11 cellular contexts compared by ENCODE assay signal in the genomic region with DNA sequence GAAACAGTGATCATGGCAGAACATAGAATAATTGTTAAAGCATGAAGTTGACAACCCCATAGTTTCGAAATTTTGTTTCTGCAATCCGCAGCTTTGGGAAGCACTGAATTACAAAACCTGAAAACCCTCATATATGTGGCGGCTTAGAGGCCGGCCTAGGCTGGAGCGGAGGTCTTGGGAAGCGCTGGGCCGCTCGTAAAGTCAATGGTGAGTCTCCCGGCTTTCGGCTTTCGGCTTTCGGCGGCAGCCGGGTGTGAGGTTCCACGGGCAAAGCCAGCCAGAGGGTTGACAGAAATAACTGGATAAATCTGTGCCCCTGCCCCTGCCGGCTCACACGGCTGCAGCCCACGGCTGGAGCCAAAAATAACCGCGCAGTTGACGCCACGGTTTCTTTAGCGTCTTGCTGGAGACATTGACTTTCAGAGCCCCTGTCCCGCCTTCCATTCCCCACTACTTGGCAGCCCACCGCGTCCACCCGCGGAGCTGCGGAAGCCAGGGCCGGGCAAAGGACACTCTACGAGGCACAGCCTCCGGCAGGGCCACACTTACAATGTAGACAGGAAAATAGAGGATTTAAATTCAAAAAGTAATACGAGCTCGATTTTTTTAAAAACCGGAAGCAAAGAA. TPM values are rescaled to one million over a fixed set of nuclear protein-coding genes. Genes with fewer than 3 reads are reported as not detected.
DNase-seq lines count a peak whose midpoint lies in the region; ATAC-seq and TF ChIP-seq lines count a peak whose summit lies in the region.
"Had no signal": no experiment of that assay in that cellular context is flagged by ENCODE, and none has a peak within 500 bp of the region (broad histone marks: within the 10 kb centered on the region; RNA-seq: fewer than 3 reads in every experiment).

No MANE protein-coding gene starts in this region.

- no peaks in the 10 kb centered on the region for H3K9me3 Mint-ChIP-seq in WTC11
- H3K9me3 Mint-ChIP-seq in osteocyte (ENCODE audit: unreplicated experiment) = no peaks in the 10 kb centered on the region

- CTCF ChIA-PET in IMR-90 (lab: Yijun Ruan, JAX) = no interaction called here
- CTCF ChIA-PET in WTC11 (lab: Charles Lee) = interaction anchor here (0.8 to 2.2 kb wide), 5 partner anchors 10 to 53 kb away, joined by 3 to 15 read pairs (median 8); no protein-coding TSS in a partner anchor

- H2BK20ac ChIP-seq in IMR-90 (ENCODE audit: low read depth, low read length) = no peak overlapping the region

- no peak overlapping the region for H3K18ac ChIP-seq in IMR-90 (ENCODE audit: low read depth, low read length)

- H3K56ac ChIP-seq in IMR-90 (ENCODE audit: extremely low read depth, insufficient read depth, low read length) = no peak overlapping the region

- no peak overlapping the region for H2BK120ac ChIP-seq in IMR-90 (ENCODE audit: low read depth, low read length)

- in situ Hi-C loops in IMR-90 (cut with MboI; ENCODE audit: low sequenced_read_pairs) = no loop called here

- intact Hi-C loops in IMR-90 (cut with micrococcal nuclease) = no loop called here

- H3K4ac ChIP-seq in IMR-90 (ENCODE audit: low read depth, low read length) = no peak overlapping the region

- H3K14ac ChIP-seq in IMR-90 (replicated peaks; ENCODE audit: low read depth, low read length) = no peak overlapping the region

- H3K4me2 ChIP-seq in IMR-90 (ENCODE audit: low read depth, low read length) (peak overlapping the region; percentile 67), fibroblast of lung (ENCODE audit: extremely low read depth, insufficient read depth, low read length) (peak overlapping the region; percentile 28)

- TF ChIP-seq RAD21 in IMR-90 (IDR thresholded peaks at IDR 0.05; ENCODE audit: low read length) = no peak

- POLR2A ChIA-PET in IMR-90 (lab: Charles Lee; ENCODE audit: unreplicated experiment) (no interaction called here), WTC11 (lab: Charles Lee) (no interaction called here)

- no peak overlapping the region for H2BK5ac ChIP-seq in IMR-90 (ENCODE audit: low read depth, low read length, poor library complexity, severe bottlenecking)

- no peak overlapping the region for H2AK5ac ChIP-seq in IMR-90 (ENCODE audit: low read depth, low read length)

- H3K79me1 ChIP-seq in IMR-90 (ENCODE audit: low read depth in 1 of 2, low read length in 2 of 2) = peaks cover 2 to 4% of the 10 kb centered on the region in 2 experiments; a peak in 1 of 4 replicates

- H3K4me1 ChIP-seq in IMR-90 (ENCODE audit: control insufficient read depth, insufficient read depth, low read length) = no peaks in the 10 kb centered on the region
- no peaks in the 10 kb centered on the region for H3K4me1 ChIP-seq in fibroblast of lung (ENCODE audit: control insufficient read depth, extremely low read depth, insufficient read depth, low read length)

- H3K27ac Mint-ChIP-seq in WTC11 (no peak overlapping the region), osteocyte (ENCODE audit: unreplicated experiment) (peak overlapping the region; percentile 99)

- no peak overlapping the region for H2AK9ac ChIP-seq in IMR-90 (replicated peaks; ENCODE audit: low read depth, low read length, poor library complexity)

- TF ChIP-seq POLR2A in IMR-90 (IDR thresholded peaks at IDR 0.05; ENCODE audit: low read depth, low read length) = no peak

- H3K27me3 ChIP-seq in IMR-90 (ENCODE audit: control insufficient read depth, insufficient read depth, low read length) (peaks cover 8% of the 10 kb centered on the region), fibroblast of lung (ENCODE audit: control insufficient read depth, insufficient read depth, low read length) (no peaks in the 10 kb centered on the region)

- peak overlapping the region; percentile 18 for H2AFZ ChIP-seq in IMR-90 (replicated peaks; ENCODE audit: low read length, poor library complexity)
- H2AFZ ChIP-seq in fibroblast of lung (ENCODE audit: low read length) = peak overlapping the region; percentile 5

- H3K9me3 ChIP-seq in IMR-90 (ENCODE audit: control insufficient read depth, insufficient read depth, low read length) (no peaks in the 10 kb centered on the region), fibroblast of lung (ENCODE audit: control insufficient read depth, insufficient read depth, low read depth, low read length) (no peaks in the 10 kb centered on the region)
- H3K9me3 ChIP-seq: neutrophil had no signal

- no peaks in the 10 kb centered on the region for H3K36me3 Mint-ChIP-seq in WTC11
- H3K36me3 Mint-ChIP-seq in osteocyte (ENCODE audit: unreplicated experiment) = no peaks in the 10 kb centered on the region

- H3K4me1 Mint-ChIP-seq in WTC11 (peaks cover 32% of the 10 kb centered on the region), osteocyte (ENCODE audit: unreplicated experiment) (peaks cover 27% of the 10 kb centered on the region)

- H4K91ac ChIP-seq in IMR-90 (ENCODE audit: insufficient read depth, low read depth, low read length) = no peak overlapping the region

- H3K27me3 Mint-ChIP-seq in WTC11 (ENCODE audit: low read depth) = peaks cover 100% of the 10 kb centered on the region
- H3K27me3 Mint-ChIP-seq in osteocyte (ENCODE audit: unreplicated experiment) = no peaks in the 10 kb centered on the region

- WGBS in IMR-90 (ENCODE audit: extremely low coverage in 2 of 2, insufficient read length in 1 of 2), 2 experiments = 44% methylated on average over 9 of the region's 35 CpGs; no CpG with 5 or more reads in 1 of the 2 experiments

- H3K4me3 Mint-ChIP-seq in WTC11 (peak overlapping the region; percentile 57), osteocyte (ENCODE audit: unreplicated experiment) (peak overlapping the region; percentile 93)

- no peaks in the 10 kb centered on the region for H3K9me1 ChIP-seq in IMR-90 (ENCODE audit: insufficient read depth, low read length)

- H3K4me3 ChIP-seq in IMR-90 (ENCODE audit: insufficient read depth, low read depth, low read length) (no peak overlapping the region), fibroblast of lung (replicated peaks in 1 of 4; ENCODE audit: control extremely low read depth in 1 of 4, insufficient read depth in 1 of 4, low read depth in 3 of 4, low read length in 4 of 4) (peak overlapping the region in 2 of 4 experiments; percentile 15 to 47)

- H3K23ac ChIP-seq in IMR-90 (ENCODE audit: low read depth, low read length) = no peak overlapping the region

- H3K36me3 ChIP-seq in IMR-90 (ENCODE audit: control insufficient read depth, insufficient read depth, low read length) (no peaks in the 10 kb centered on the region; the same call in 1 of the 2 replicates), fibroblast of lung (ENCODE audit: control insufficient read depth, insufficient read depth, low read length) (no peaks in the 10 kb centered on the region)
- H3K36me3 ChIP-seq: neutrophil had no signal

- no peak for DNase-seq in IMR-90
- DNase-seq in WTC11 (ENCODE audit: low spot score) = no peak
- DNase-seq in fibroblast of lung (ENCODE audit: low read depth in 2 of 2) = peak; percentile 15 to 45
- peak; percentile 81 for DNase-seq in osteocyte (ENCODE audit: extremely low spot score, unreplicated experiment)
- DNase-seq in SK-N-DZ (ENCODE audit: low spot score) = no peak
- DNase-seq in medulla oblongata (ENCODE audit: extremely low spot score) = no peak
- DNase-seq in D341Med (ENCODE audit: low spot score) = no peak
- DNase-seq: activated CD4-positive, CD25-positive, alpha-beta regulatory T cell treated with anti-CD3 and anti-CD28 coated beads, Interleukin-2, amount 50 U/mL, for 72 hours; NCI-H524 had no signal

- H3K27ac ChIP-seq in IMR-90 (ENCODE audit: insufficient read depth, low read length) (no peak overlapping the region), fibroblast of lung (ENCODE audit: insufficient read depth, low read length) (no peak overlapping the region)
- H3K27ac ChIP-seq: neutrophil had no signal

- H4K20me1 ChIP-seq in IMR-90 (ENCODE audit: insufficient read depth, low read length) = no peaks in the 10 kb centered on the region; the same call in 1 of the 2 replicates
- H4K20me1 ChIP-seq in fibroblast of lung (ENCODE audit: control insufficient read depth, extremely low read depth, insufficient read depth, low read length) = no peaks in the 10 kb centered on the region

- H4K8ac ChIP-seq in IMR-90 (ENCODE audit: low read depth in 2 of 2, low read length in 2 of 2) = no peak overlapping the region

- no peak overlapping the region for H4K5ac ChIP-seq in IMR-90 (ENCODE audit: low read depth, low read length)

- H3K9ac ChIP-seq in IMR-90 (ENCODE audit: low read depth, low read length) (peak overlapping the region; percentile 10; the same call in 1 of the 2 replicates), fibroblast of lung (ENCODE audit: insufficient read depth, low read length) (no peak overlapping the region)

- ATAC-seq in IMR-90 (ENCODE audit: low read depth) (peak; percentile 37), WTC11 (peak; percentile 10; the same call in 1 of the 2 replicates), GM21423 (IDR thresholded peaks at IDR 0.05; ENCODE audit: unreplicated experiment) (no peak)

- H2BK15ac ChIP-seq in IMR-90 (ENCODE audit: low read depth, low read length) = no peak overlapping the region

- TF ChIP-seq CTCF in IMR-90 (conservative IDR thresholded peaks at IDR 0.05; ENCODE audit: low read depth, low read length) (no peak), WTC11 (IDR thresholded peaks at IDR 0.05) (no peak), fibroblast of lung (conservative IDR thresholded peaks at IDR 0.05 in 1 of 2, IDR thresholded peaks at IDR 0.05 in 1 of 2; ENCODE audit: low read depth in 1 of 2, low read length in 2 of 2) (no peak), osteocyte (IDR thresholded peaks at IDR 0.05) (no peak)

- H3K79me2 ChIP-seq in fibroblast of lung (ENCODE audit: control insufficient read depth, insufficient read depth, low read length) = no peaks in the 10 kb centered on the region

- BruUV-seq in IMR-90 (replicated peaks; lab: Mats Ljungman, UMichigan) = no TSS peak

- dilution Hi-C loops in IMR-90 (cut with HindIII; ENCODE audit: low sequenced_read_pairs, unreplicated experiment) = no loop called here

RNA-seq across cellular contexts. Expression of gene VAX2, which starts 6.9 kb away (rescaled TPM):
- total RNA-seq in IMR-90 (2012; rRNA removed) (0.36 and 0.56 TPM in 2 replicates), WTC11 (2021) (not detected in 3 replicates), fibroblast of lung (1.8 and 2.0 TPM in 2 replicates), osteocyte (5.9 and 8.3 TPM in 2 replicates)
- polyA plus RNA-seq in IMR-90 (2012; rRNA removed) (1.5 and 2.4 TPM in 2 replicates), fibroblast of lung (0.85 and 0.94 TPM in 2 replicates)
- polyA plus RNA-seq in IMR-90 (2012; cell fraction: cytosol; rRNA removed) = 3.2 and 3.5 TPM in 2 replicates
- 6.0 and 12.7 TPM in 2 replicates for polyA plus RNA-seq in IMR-90 (2012; cell fraction: nucleus; rRNA removed; ENCODE audit: low replicate concordance)
- polyA plus RNA-seq in fibroblast of lung (2012) = 2.1 and 2.8 TPM in 2 replicates
- polyA minus RNA-seq in fibroblast of lung (ENCODE audit: low replicate concordance) = 0.48 and 0.75 TPM in 2 replicates
- polyA plus RNA-seq in SK-N-DZ (2014; cell fraction: cytosol; rRNA removed) = 9.4 and 12.9 TPM in 2 replicates
- 16.6 and 16.8 TPM in 2 replicates for polyA plus RNA-seq in SK-N-DZ (2014; cell fraction: nucleus; rRNA removed)

RNA-seq across cellular contexts. Expression of gene ATP6V1B1, which starts 28.5 kb away (rescaled TPM):
- total RNA-seq in IMR-90 (2012; rRNA removed) = 0.28 TPM in 1 of 2 replicates, not detected in the other
- 1.3 and 1.4 TPM in 2 replicates for polyA plus RNA-seq in IMR-90 (2012; rRNA removed)
- polyA plus RNA-seq in IMR-90 (2012; cell fraction: cytosol; rRNA removed) = 0.51 TPM in 1 of 2 replicates, not detected in the other
- 17.8 and 20.6 TPM in 2 replicates for polyA plus RNA-seq in IMR-90 (2012; cell fraction: nucleus; rRNA removed; ENCODE audit: low replicate concordance)
- not detected in 3 replicates for total RNA-seq in WTC11 (2021)
- 0.77 and 2.1 TPM in 2 replicates for total RNA-seq in fibroblast of lung
- polyA plus RNA-seq in fibroblast of lung = 0.85 and 1.0 TPM in 2 replicates
- polyA plus RNA-seq in fibroblast of lung (2012) = 0.44 and 0.55 TPM in 2 replicates
- polyA minus RNA-seq in fibroblast of lung (ENCODE audit: low replicate concordance) = 4.4 TPM in 1 of 2 replicates, not detected in the other
- total RNA-seq in osteocyte = 6.3 and 6.5 TPM in 2 replicates
- 1.7 and 1.8 TPM in 2 replicates for polyA plus RNA-seq in SK-N-DZ (2014; cell fraction: cytosol; rRNA removed)
- polyA plus RNA-seq in SK-N-DZ (2014; cell fraction: nucleus; rRNA removed) = 18.6 and 32.4 TPM in 2 replicates

Comparison
In these comparisons a context has a peak if more than half of its experiments do, and no peak if none do; other contexts are left out.
1. DNase-seq: peak in fibroblast of lung (2 of 2) and osteocyte (single experiment); none in IMR-90 (single experiment), WTC11 (single experiment), SK-N-DZ (single experiment), medulla oblongata (single experiment) and D341Med (single experiment).